In genomic region chr16:89442588-89442987, GRCh38 we compare ENCODE assay signal across 9 cellular contexts. TPM values are rescaled to one million over a fixed set of nuclear protein-coding genes. Genes with fewer than 3 reads are reported as not detected.
DNase-seq lines count a peak whose midpoint lies in the region; ATAC-seq and TF ChIP-seq lines count a peak whose summit lies in the region.
"Had no signal": no experiment of that assay in that cellular context is flagged by ENCODE, and none has a peak within 500 bp of the region (broad histone marks: within the 10 kb centered on the region; RNA-seq: fewer than 3 reads in every experiment).

No MANE protein-coding gene starts in this region.

- TF ChIP-seq EP300 in transverse colon (IDR thresholded peaks at IDR 0.05; ENCODE audit: low read depth) = no peak

- no peaks in the 10 kb centered on the region for H3K9me3 ChIP-seq in transverse colon

- ATAC-seq in central memory CD8-positive, alpha-beta T cell (replicated peaks; ENCODE audit: extremely low read depth, poor library complexity, severe bottlenecking) = no peak
- no peak for ATAC-seq in naive B cell (ENCODE audit: low read depth in 2 of 2)

- TF ChIP-seq POLR2A in transverse colon (IDR thresholded peaks at IDR 0.05) = no peak

- H3K4me3 ChIP-seq in transverse colon = no peak overlapping the region

- H3K36me3 ChIP-seq in transverse colon = no peaks in the 10 kb centered on the region

- H3K27ac ChIP-seq in transverse colon = peak overlapping the region; percentile 39 to 69 (median 55)

- H3K27ac Mint-ChIP-seq in activated CD4-positive, alpha-beta T cell treated with anti-CD3 and anti-CD28 coated beads, Interleukin-2, amount 10 ng/mL, durations not matched to agents 24 days and 14 days = peak overlapping the region; percentile 65
- H3K27ac Mint-ChIP-seq in central memory CD8-positive, alpha-beta T cell (ENCODE audit: low read depth) = peak overlapping the region; percentile 79
- H3K27ac Mint-ChIP-seq in naive B cell = peak overlapping the region in 2 of 6 donors; percentile 6 to 29

- peaks cover 58 to 92% (median 76%) of the 10 kb centered on the region in 4 donors for H3K4me1 ChIP-seq in transverse colon

- in situ Hi-C loops in transverse colon (cut with MboI; ENCODE audit: low pct_ligation_motif_present in 1 of 4, low pct_unique_long_range_greater_than_20kb in 1 of 4, low sequenced_read_pairs in 3 of 4) = no loop called here

- no peaks in the 10 kb centered on the region for H3K27me3 Mint-ChIP-seq in activated CD4-positive, alpha-beta T cell treated with anti-CD3 and anti-CD28 coated beads, Interleukin-2, amount 10 ng/mL, durations not matched to agents 24 days and 14 days
- no peaks in the 10 kb centered on the region for H3K27me3 Mint-ChIP-seq in central memory CD8-positive, alpha-beta T cell
- peaks cover 0 to 5% (median 0%) of the 10 kb centered on the region in 3 donors for H3K27me3 Mint-ChIP-seq in naive B cell

- H3K27me3 ChIP-seq in transverse colon = no peaks in the 10 kb centered on the region

- H3K4me1 Mint-ChIP-seq in activated CD4-positive, alpha-beta T cell treated with anti-CD3 and anti-CD28 coated beads, Interleukin-2, amount 10 ng/mL, durations not matched to agents 24 days and 14 days = peaks cover 89% of the 10 kb centered on the region
- H3K4me1 Mint-ChIP-seq in central memory CD8-positive, alpha-beta T cell = peaks cover 93% of the 10 kb centered on the region
- peaks cover 73 to 96% (median 82%) of the 10 kb centered on the region in 3 donors for H3K4me1 Mint-ChIP-seq in naive B cell

- peak overlapping the region; percentile 9 for H3K4me3 Mint-ChIP-seq in activated CD4-positive, alpha-beta T cell treated with anti-CD3 and anti-CD28 coated beads, Interleukin-2, amount 10 ng/mL, durations not matched to agents 24 days and 14 days
- peak overlapping the region; percentile 55 for H3K4me3 Mint-ChIP-seq in central memory CD8-positive, alpha-beta T cell
- peak overlapping the region in 6 of 8 donors; percentile 10 to 76 (median 64) for H3K4me3 Mint-ChIP-seq in naive B cell

- H3K9me3 Mint-ChIP-seq in activated CD4-positive, alpha-beta T cell treated with anti-CD3 and anti-CD28 coated beads, Interleukin-2, amount 10 ng/mL, durations not matched to agents 24 days and 14 days = no peaks in the 10 kb centered on the region
- no peaks in the 10 kb centered on the region for H3K9me3 Mint-ChIP-seq in central memory CD8-positive, alpha-beta T cell
- H3K9me3 Mint-ChIP-seq in naive B cell = no peaks in the 10 kb centered on the region

- intact Hi-C loops in activated CD4-positive, alpha-beta T cell treated with anti-CD3 and anti-CD28 coated beads, Interleukin-2, amount 10 ng/mL, durations not matched to agents 24 days and 14 days (cut with micrococcal nuclease) = loop anchor here (5.0 kb wide), 1 partner anchor 35 kb away; no protein-coding TSS in a partner anchor
- intact Hi-C loops in transverse colon (cut with DNase I; ENCODE audit: low total_unique reads) = no loop called here

- TF ChIP-seq CTCF in transverse colon (IDR thresholded peaks at IDR 0.05) = no peak

- 25 to 52% methylated on average over 2 to 10 of the region's 10 CpGs for WGBS in transverse colon (ENCODE audit: low coverage in 1 of 2), 2 donors

- no peak for DNase-seq in activated CD4-positive, alpha-beta T cell treated with anti-CD3 and anti-CD28 coated beads, Interleukin-2, amount 10 ng/mL, durations not matched to agents 24 days and 14 days
- no peak for DNase-seq in activated CD4-positive, alpha-beta T cell treated with anti-CD3 and anti-CD28 coated beads, Interleukin-2, amount 50 U/mL, for 1 hour
- no peak for DNase-seq in central memory CD8-positive, alpha-beta T cell (ENCODE audit: low spot score in 2 of 2)
- DNase-seq in naive B cell = no peak
- no peak for DNase-seq in transverse colon
- no peak for DNase-seq in NCI-H2081 treated with DMSO at 0.1 percent for 48 hours (lab: John Stamatoyannopoulos, UW)
- no peak for DNase-seq in nucleus accumbens (lab: John Stamatoyannopoulos, UW)
- no peak for DNase-seq in MV-4-11 (lab: John Stamatoyannopoulos, UW)
- DNase-seq: activated CD4-positive, alpha-beta T cell treated with anti-CD3 and anti-CD28 coated beads for 1 hour had no signal

- H3K36me3 Mint-ChIP-seq in activated CD4-positive, alpha-beta T cell treated with anti-CD3 and anti-CD28 coated beads, Interleukin-2, amount 10 ng/mL, durations not matched to agents 24 days and 14 days (ENCODE audit: low read depth) = peaks cover 12% of the 10 kb centered on the region
- peaks cover 34% of the 10 kb centered on the region for H3K36me3 Mint-ChIP-seq in central memory CD8-positive, alpha-beta T cell (ENCODE audit: insufficient read depth)
- peaks cover 0 to 15% of the 10 kb centered on the region in 2 donors for H3K36me3 Mint-ChIP-seq in naive B cell

RNA-seq across cellular contexts. Expression of gene ANKRD11, which starts 47.8 kb away (rescaled TPM):
- 152 TPM in 2 replicates for total RNA-seq in activated CD4-positive, alpha-beta T cell treated with anti-CD3 and anti-CD28 coated beads, Interleukin-2, amount 10 ng/mL, durations not matched to agents 24 days and 14 days
- 10 to 100 TPM in 3 of 6 donors, 1 to 10 TPM in 2, under 1 TPM in 1; 0.78 to 24.8 (median 10.1) TPM for polyA plus RNA-seq in naive B cell (ENCODE audit: low read depth in 6 of 6)
- 100 to 1,000 TPM; 109 to 281 (median 142) TPM for total RNA-seq in transverse colon

Comparison
In these comparisons a context has a peak if more than half of its experiments do, and no peak if none do; other contexts are left out.
1. H3K4me3 Mint-ChIP-seq: peak in every context shown above with its lines; median percentile 64 in naive B cell; 55 in central memory CD8-positive, alpha-beta T cell; 9 in activated CD4-positive, alpha-beta T cell treated with anti-CD3 and anti-CD28 coated beads, Interleukin-2, amount 10 ng/mL, durations not matched to agents 24 days and 14 days.